Comparison of ENCODE assay signal across 1 cellular context in the genomic region with DNA sequence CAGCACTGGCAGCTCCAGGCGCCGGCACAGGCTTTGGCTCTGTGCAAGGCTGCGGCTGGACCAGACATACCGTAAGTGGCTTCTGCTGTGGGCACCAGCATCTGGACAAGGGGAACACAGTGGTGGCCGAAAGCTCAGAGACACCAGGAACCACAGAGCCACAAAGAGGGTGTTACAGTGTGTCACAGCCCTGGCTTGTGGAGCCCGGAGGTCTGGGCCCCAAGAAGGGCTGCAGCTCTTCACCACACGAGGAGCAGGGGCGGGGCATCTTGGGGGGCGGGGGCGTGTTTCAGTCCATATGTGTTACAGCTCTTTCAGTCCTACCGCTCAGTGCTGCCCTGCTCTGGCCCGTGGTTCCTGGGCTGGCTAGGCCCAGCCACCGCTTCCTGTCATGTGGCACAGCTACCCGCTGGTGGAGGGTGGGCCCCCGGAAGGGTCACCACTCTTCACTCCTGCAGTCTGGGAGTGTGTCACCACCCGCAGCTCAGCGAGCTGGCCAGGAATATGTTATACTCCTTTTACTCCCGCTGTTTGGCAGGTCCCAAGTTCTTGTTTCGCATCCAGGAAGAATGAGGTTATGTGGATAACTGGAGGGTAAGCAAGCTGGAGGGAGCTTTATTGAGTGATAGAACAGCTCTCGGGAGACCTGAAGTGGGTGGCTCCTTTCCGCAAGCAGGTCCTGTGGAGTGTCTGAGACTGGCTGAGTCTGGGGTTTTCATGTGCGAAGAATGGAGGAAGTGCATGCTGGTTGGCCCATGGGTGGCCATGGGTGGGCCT.
A peak's percentile ranks its signal among the peaks of the same experiment; 100 is the strongest.
TF ChIP-seq lines count a peak whose summit lies in the region.

No MANE protein-coding gene starts in this region.

TF ChIP-seq in HepG2, 621 proteins besides CTCF, POLR2A, EP300 and RAD21 (continued from another document and continues in another):
- TF ChIP-seq RNF2 (conservative IDR thresholded peaks at IDR 0.05; ENCODE audit: low read depth) (peak; percentile 67; the same call in 1 of the 2 replicates), TCF7 (IDR thresholded peaks at IDR 0.05; ENCODE audit: low read depth) (0 out of 2 replicates have a peak, but pooled peaks have one; percentile 10), ZNF556 (CRISPR knock-in tag; IDR thresholded peaks at IDR 0.05; ENCODE audit: borderline replicate concordance) (no peak), PPARG (CRISPR knock-in tag; conservative IDR thresholded peaks at IDR 0.05) (0 out of 2 replicates have a peak, but pooled peaks have one; percentile 10), NFYB (CRISPR knock-in tag; IDR thresholded peaks at IDR 0.05) (peak; percentile 75), ZFY (CRISPR knock-in tag; IDR thresholded peaks at IDR 0.05) (peak; percentile 95), JUND (CRISPR knock-in tag; IDR thresholded peaks at IDR 0.05) (0 out of 2 replicates have a peak, but pooled peaks have one; percentile 29), IRF1 (CRISPR knock-in tag; IDR thresholded peaks at IDR 0.05; ENCODE audit: low read depth) (no peak), ZBED4 (CRISPR knock-in tag; IDR thresholded peaks at IDR 0.05; ENCODE audit: borderline replicate concordance) (0 out of 2 replicates have a peak, but pooled peaks have one; percentile 55), ZFP82 (CRISPR knock-in tag; IDR thresholded peaks at IDR 0.05; ENCODE audit: borderline replicate concordance) (no peak), SOX5 (CRISPR knock-in tag; IDR thresholded peaks at IDR 0.05; ENCODE audit: borderline replicate concordance) (no peak), KAT8 (CRISPR knock-in tag; IDR thresholded peaks at IDR 0.05) (peak; percentile 95), ZNF597 (CRISPR knock-in tag; IDR thresholded peaks at IDR 0.05) (no peak), SALL1 (CRISPR knock-in tag; IDR thresholded peaks at IDR 0.05) (peak; percentile 68), AGO2 (optimal IDR thresholded peaks at IDR 0.05; ENCODE audit: low read depth, low read length) (peak; percentile 60), KDM4B (CRISPR knock-in tag; IDR thresholded peaks at IDR 0.05) (peak; percentile 23; the same call in 1 of the 2 replicates), ZNF775 (CRISPR knock-in tag; IDR thresholded peaks at IDR 0.05; ENCODE audit: borderline replicate concordance) (no peak), ZNF451 (CRISPR knock-in tag; IDR thresholded peaks at IDR 0.05) (peak; percentile 75), CBX1 (IDR thresholded peaks at IDR 0.05; ENCODE audit: low read depth) (peak; percentile 85), HOXA3 (CRISPR knock-in tag; IDR thresholded peaks at IDR 0.05) (peak; percentile 79), SOX13 (IDR thresholded peaks at IDR 0.05) (0 out of 2 replicates have a peak, but pooled peaks have one; percentile 27), SOX13 (CRISPR knock-in tag; conservative IDR thresholded peaks at IDR 0.05 in 1 of 2, IDR thresholded peaks at IDR 0.05 in 1 of 2) (peak in 1 of 2 experiments; percentile 25; a peak in 1 of 4 replicates), DMAP1 (CRISPR knock-in tag; IDR thresholded peaks at IDR 0.05) (peak; percentile 87), SP5 (CRISPR knock-in tag; IDR thresholded peaks at IDR 0.05; ENCODE audit: borderline replicate concordance, low read depth) (peak; percentile 83), TFAP4 (IDR thresholded peaks at IDR 0.05; ENCODE audit: borderline replicate concordance, low read depth) (peak; percentile 61; the same call in 1 of the 2 replicates), ZFP36L1 (CRISPR knock-in tag; IDR thresholded peaks at IDR 0.05) (0 out of 2 replicates have a peak, but pooled peaks have one; percentile 30)
- TF ChIP-seq, protein P1, sequence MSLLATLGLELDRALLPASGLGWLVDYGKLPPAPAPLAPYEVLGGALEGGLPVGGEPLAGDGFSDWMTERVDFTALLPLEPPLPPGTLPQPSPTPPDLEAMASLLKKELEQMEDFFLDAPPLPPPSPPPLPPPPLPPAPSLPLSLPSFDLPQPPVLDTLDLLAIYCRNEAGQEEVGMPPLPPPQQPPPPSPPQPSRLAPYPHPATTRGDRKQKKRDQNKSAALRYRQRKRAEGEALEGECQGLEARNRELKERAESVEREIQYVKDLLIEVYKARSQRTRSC (CRISPR knock-in tag; IDR thresholded peaks at IDR 0.05; ENCODE audit: low read depth): no peak
- TF ChIP-seq, protein P2, sequence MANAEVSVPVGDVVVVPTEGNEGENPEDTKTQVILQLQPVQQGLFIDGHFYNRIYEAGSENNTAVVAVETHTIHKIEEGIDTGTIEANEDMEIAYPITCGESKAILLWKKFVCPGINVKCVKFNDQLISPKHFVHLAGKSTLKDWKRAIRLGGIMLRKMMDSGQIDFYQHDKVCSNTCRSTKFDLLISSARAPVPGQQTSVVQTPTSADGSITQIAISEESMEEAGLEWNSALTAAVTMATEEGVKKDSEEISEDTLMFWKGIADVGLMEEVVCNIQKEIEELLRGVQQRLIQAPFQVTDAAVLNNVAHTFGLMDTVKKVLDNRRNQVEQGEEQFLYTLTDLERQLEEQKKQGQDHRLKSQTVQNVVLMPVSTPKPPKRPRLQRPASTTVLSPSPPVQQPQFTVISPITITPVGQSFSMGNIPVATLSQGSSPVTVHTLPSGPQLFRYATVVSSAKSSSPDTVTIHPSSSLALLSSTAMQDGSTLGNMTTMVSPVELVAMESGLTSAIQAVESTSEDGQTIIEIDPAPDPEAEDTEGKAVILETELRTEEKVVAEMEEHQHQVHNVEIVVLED (CRISPR knock-in tag; IDR thresholded peaks at IDR 0.05; ENCODE audit: borderline replicate concordance): peak; percentile 72
- TF ChIP-seq, protein P3, sequence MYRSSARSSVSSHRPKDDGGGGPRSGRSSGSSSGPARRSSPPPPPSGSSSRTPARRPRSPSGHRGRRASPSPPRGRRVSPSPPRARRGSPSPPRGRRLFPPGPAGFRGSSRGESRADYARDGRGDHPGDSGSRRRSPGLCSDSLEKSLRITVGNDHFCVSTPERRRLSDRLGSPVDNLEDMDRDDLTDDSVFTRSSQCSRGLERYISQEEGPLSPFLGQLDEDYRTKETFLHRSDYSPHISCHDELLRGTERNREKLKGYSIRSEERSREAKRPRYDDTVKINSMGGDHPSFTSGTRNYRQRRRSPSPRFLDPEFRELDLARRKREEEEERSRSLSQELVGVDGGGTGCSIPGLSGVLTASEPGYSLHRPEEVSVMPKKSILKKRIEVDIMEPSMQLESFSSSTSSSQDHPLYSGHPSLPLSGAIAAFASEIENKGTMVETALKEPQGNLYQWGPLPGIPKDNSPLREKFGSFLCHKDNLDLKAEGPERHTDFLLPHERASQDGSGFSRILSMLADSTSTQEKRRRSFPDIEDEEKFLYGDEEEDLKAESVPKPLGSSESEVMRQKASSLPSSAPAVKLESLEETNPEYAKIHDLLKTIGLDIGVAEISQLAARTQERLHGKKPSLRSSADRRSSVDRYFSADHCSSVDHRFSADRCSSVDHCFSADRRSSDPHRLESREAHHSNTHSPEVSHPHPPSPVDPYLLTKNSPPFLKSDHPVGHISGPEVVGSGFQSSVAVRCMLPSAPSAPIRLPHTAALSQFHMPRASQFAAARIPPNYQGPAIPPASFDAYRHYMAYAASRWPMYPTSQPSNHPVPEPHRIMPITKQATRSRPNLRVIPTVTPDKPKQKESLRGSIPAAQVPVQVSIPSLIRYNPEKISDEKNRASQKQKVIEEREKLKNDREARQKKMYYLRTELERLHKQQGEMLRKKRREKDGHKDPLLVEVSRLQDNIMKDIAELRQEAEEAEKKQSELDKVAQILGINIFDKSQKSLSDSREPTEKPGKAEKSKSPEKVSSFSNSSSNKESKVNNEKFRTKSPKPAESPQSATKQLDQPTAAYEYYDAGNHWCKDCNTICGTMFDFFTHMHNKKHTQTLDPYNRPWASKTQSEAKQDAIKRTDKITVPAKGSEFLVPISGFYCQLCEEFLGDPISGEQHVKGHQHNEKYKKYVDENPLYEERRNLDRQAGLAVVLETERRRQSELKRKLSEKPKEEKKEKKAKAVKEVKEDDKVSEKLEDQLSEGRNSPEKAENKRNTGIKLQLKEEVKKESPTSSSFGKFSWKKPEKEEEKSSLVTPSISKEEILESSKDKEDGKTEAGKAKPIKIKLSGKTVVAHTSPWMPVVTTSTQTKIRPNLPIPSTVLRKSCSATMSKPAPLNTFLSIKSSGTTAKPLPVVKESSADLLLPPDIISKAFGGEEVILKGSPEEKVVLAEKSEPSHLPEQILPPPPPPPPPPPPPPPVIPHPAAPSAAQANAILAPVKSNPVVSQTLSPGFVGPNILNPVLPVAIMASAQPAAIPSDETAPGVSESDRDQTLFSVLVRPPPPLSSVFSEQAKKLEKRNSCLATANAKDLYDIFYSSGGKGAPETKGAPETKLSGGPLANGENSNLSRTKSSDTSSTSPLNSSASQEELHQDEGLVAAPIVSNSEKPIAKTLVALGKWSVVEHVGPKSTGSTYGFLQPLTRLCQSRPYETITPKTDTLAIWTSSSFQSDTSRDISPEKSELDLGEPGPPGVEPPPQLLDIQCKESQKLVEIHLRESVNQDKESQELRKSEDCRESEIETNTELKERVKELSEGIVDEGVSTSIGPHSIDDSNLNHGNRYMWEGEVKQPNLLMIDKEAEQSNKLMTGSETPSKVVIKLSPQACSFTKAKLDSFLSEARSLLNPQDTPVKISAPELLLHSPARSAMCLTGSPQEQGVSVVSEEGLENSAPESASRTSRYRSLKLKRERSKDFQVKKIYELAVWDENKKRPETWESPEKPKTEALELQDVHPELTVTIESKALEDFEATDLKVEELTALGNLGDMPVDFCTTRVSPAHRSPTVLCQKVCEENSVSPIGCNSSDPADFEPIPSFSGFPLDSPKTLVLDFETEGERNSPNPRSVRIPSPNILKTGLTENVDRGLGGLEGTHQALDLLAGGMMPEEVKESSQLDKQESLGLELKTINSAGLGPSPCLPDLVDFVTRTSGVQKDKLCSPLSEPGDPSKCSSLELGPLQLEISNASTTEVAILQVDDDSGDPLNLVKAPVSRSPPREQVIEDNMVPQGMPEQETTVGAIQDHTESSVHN (CRISPR knock-in tag; IDR thresholded peaks at IDR 0.05): peak; percentile 76
- TF ChIP-seq, protein P4, sequence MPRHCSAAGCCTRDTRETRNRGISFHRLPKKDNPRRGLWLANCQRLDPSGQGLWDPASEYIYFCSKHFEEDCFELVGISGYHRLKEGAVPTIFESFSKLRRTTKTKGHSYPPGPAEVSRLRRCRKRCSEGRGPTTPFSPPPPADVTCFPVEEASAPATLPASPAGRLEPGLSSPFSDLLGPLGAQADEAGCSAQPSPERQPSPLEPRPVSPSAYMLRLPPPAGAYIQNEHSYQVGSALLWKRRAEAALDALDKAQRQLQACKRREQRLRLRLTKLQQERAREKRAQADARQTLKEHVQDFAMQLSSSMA (CRISPR knock-in tag; IDR thresholded peaks at IDR 0.05): peak; percentile 59; the same call in 1 of the 2 replicates
- TF ChIP-seq, protein P5, sequence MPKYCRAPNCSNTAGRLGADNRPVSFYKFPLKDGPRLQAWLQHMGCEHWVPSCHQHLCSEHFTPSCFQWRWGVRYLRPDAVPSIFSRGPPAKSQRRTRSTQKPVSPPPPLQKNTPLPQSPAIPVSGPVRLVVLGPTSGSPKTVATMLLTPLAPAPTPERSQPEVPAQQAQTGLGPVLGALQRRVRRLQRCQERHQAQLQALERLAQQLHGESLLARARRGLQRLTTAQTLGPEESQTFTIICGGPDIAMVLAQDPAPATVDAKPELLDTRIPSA (CRISPR knock-in tag; IDR thresholded peaks at IDR 0.05; ENCODE audit: borderline replicate concordance): no peak
- TF ChIP-seq, protein P6, sequence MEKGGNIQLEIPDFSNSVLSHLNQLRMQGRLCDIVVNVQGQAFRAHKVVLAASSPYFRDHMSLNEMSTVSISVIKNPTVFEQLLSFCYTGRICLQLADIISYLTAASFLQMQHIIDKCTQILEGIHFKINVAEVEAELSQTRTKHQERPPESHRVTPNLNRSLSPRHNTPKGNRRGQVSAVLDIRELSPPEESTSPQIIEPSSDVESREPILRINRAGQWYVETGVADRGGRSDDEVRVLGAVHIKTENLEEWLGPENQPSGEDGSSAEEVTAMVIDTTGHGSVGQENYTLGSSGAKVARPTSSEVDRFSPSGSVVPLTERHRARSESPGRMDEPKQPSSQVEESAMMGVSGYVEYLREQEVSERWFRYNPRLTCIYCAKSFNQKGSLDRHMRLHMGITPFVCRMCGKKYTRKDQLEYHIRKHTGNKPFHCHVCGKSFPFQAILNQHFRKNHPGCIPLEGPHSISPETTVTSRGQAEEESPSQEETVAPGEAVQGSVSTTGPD (CRISPR knock-in tag; IDR thresholded peaks at IDR 0.05): no peak
